ENCODE assay signal across 7 cellular contexts in the genomic region with DNA sequence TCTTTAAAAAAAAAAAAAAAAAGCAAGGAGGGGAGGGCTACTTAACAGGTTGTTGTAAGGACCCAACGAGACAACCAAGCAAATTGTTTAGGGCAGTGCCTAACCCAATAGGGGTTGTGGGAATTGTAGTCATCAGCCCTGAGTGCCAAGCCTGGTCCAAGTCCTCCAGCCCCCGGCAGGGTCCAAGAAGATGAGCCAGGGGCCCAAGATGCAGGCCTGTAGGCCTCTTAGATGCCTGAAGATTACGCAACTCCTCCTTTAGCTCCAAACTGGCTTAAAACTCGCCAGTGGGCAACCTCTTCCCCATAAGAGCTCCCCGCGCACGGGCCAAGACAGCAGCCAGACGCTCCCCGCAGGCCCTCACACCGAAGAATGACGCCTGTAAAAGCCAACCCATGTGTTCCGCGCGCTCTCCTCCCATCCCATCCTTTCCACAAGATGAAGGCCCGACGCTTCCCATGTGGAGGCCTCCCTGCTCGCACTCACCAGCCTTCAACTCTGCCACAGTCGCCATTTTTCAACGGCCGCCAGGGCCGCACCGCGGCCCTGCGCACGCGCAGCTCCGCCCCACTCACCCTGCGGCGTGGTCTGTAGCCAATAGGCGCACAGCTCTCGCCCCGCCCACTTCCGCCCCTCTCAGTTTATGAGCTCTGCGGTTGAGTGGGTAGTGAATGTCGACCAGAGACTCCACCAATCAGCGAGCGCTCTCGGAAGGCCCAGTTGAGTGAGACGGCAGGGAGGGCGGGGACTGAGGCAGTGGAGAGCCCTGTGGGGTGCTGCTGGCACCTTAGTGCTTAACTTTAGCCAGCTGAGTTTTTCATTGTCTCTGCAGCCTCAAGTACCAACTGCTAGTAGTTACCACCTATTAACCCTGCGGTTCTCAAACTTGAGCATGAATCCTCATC. TPM values are rescaled to one million over a fixed set of nuclear protein-coding genes. Genes with fewer than 3 reads are reported as not detected.
DNase-seq lines count a peak whose midpoint lies in the region; ATAC-seq, FAIRE-seq and TF ChIP-seq lines count a peak whose summit lies in the region.

A gene with protein sequence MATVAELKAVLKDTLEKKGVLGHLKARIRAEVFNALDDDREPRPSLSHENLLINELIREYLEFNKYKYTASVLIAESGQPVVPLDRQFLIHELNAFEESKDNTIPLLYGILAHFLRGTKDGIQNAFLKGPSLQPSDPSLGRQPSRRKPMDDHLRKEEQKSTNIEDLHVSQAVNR (minus strand): TSS at position 532 of the 905 bp plus-strand sequence. CDS start 18 bp downstream, at position 514.

- H3K36me3 Mint-ChIP-seq in astrocyte (ENCODE audit: low read depth, unreplicated experiment): no peaks in the 10 kb centered on the region

- peaks cover 4% of the 10 kb centered on the region for H3K36me3 ChIP-seq in astrocyte (ENCODE audit: insufficient read depth, low read length)

- H4K20me1 ChIP-seq in astrocyte (ENCODE audit: insufficient read depth, low read length): peaks cover 12% of the 10 kb centered on the region

- peaks cover 12% of the 10 kb centered on the region for H3K4me1 ChIP-seq in astrocyte (ENCODE audit: insufficient read depth, low read length)

- H3K27me3 Mint-ChIP-seq in astrocyte (ENCODE audit: low read depth, unreplicated experiment): no peaks in the 10 kb centered on the region

- peak within 1 kb of the TSS; percentile 96 for H3K27ac Mint-ChIP-seq in astrocyte (ENCODE audit: unreplicated experiment)

- no peak for TF ChIP-seq CTCF in astrocyte (IDR thresholded peaks at IDR 0.05; ENCODE audit: insufficient read depth, low read depth, low read length)

- peaks cover 50% of the 10 kb centered on the region for H3K79me2 ChIP-seq in astrocyte (ENCODE audit: insufficient read depth, low read length)

- peak within 1 kb of the TSS; percentile 91 for H3K4me2 ChIP-seq in astrocyte (ENCODE audit: low read length)

- peak; percentile 97 for ATAC-seq in GM18505 (IDR thresholded peaks at IDR 0.05; ENCODE audit: unreplicated experiment)
- ATAC-seq in HG02973 (IDR thresholded peaks at IDR 0.05; ENCODE audit: unreplicated experiment): peak; percentile 93

- peak within 1 kb of the TSS; percentile 100 for H3K4me3 Mint-ChIP-seq in astrocyte (ENCODE audit: unreplicated experiment)

- H3K27ac ChIP-seq in astrocyte (ENCODE audit: low read depth, low read length): peak within 1 kb of the TSS; percentile 86

- DNase-seq in NCI-H2029 (lab: John Stamatoyannopoulos, UW) (peak; percentile 98), T-helper 22 cell (ENCODE audit: low read depth) (peak; percentile 99), astrocyte (ENCODE audit: low read depth) (peak; percentile 94), hepatic stellate cell (ENCODE audit: low spot score) (peak; percentile 100), retina (peak; percentile 98)

- peak within 1 kb of the TSS; percentile 99 for H3K4me3 ChIP-seq in astrocyte (ENCODE audit: insufficient read depth, low read depth, low read length)

- peaks cover 6% of the 10 kb centered on the region for H3K4me1 Mint-ChIP-seq in astrocyte (ENCODE audit: low read depth, unreplicated experiment)

- no peak for FAIRE-seq in astrocyte (lab: Jason Lieb, UNC)

- H2AFZ ChIP-seq in astrocyte (ENCODE audit: low read depth, low read length): peak within 1 kb of the TSS; percentile 97

- H3K9me3 ChIP-seq in astrocyte (ENCODE audit: insufficient read depth, low read depth, low read length): no peaks in the 10 kb centered on the region

- H3K9ac ChIP-seq in astrocyte (ENCODE audit: low read length): peak within 1 kb of the TSS; percentile 97

- peak; percentile 90 for TF ChIP-seq POLR2A in GM18505 (IDR thresholded peaks at IDR 0.05; ENCODE audit: borderline replicate concordance, extremely low read depth, insufficient read depth, insufficient read length)

- no peaks in the 10 kb centered on the region for H3K27me3 ChIP-seq in astrocyte (ENCODE audit: insufficient read depth, low read length)

- H3K9me3 Mint-ChIP-seq in astrocyte (ENCODE audit: unreplicated experiment): no peaks in the 10 kb centered on the region

RNA-seq across cellular contexts. Expression of the gene that starts here (rescaled TPM):
- total RNA-seq in astrocyte: 25.7 and 27.5 TPM in 2 replicates

Comparison
In these comparisons a context has a peak if more than half of its experiments do, and no peak if none do; other contexts are left out.
1. Peak in every context shown above with its lines: DNase-seq, ATAC-seq, H3K4me3 ChIP-seq and H3K27ac ChIP-seq.